ENCODE assay signal across 8 cellular contexts in the genomic region with DNA sequence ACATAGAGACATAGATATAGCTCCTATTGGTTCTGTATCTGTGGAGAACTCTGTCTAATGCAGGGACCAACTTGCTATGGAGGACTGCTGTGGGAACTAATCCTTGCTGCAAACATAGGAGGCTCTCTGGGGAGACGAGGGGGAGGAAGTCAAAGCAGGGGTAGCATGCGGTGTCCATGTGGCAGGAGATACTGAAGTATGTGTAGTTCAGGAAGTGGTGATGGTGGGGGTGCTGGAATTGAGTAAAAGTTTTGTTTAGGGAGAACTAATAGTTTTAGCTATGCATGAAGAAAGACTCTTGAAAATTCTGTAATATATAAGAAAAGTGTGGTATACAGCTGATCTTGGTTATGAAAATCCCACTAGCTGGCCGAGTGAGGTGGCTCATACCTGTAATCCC.
DNase-seq lines count a peak whose midpoint lies in the region; ATAC-seq lines count a peak whose summit lies in the region.

No MANE protein-coding gene starts in this region.

- no peaks in the 10 kb centered on the region for H3K36me3 ChIP-seq in SJCRH30

- ATAC-seq in activated T-cell treated with anti-CD3 and anti-CD28 coated beads, Interleukin-2, amount 50 U/mL, for 72 hours (replicated peaks in 1 of 2): peak; percentile 60 to 78
- ATAC-seq in HG03571 (IDR thresholded peaks at IDR 0.05; ENCODE audit: unreplicated experiment): peak; percentile 51
- ATAC-seq in HG02870 (IDR thresholded peaks at IDR 0.05; ENCODE audit: unreplicated experiment): no peak

- DNase-seq in activated T-cell treated with anti-CD3 and anti-CD28 coated beads, Interleukin-2, amount 50 U/mL, for 72 hours: peak; percentile 28
- DNase-seq in activated T-cell treated with anti-CD3 and anti-CD28 coated beads, Interleukin-2, amount 50 U/mL, for 48 hours: no peak
- DNase-seq in activated naive CD8-positive, alpha-beta T cell treated with anti-CD3 and anti-CD28 coated beads for 36 hours: no peak
- peak; percentile 54 for DNase-seq in stimulated activated CD8-positive, alpha-beta memory T cell treated with anti-CD3 and anti-CD28 coated beads, Interleukin-4, amount 100 ng/mL, for 48 hours
- DNase-seq in SJCRH30 (no peak), NCI-H82 (lab: John Stamatoyannopoulos, UW) (no peak)

- H3K36me3 Mint-ChIP-seq in activated T-cell treated with anti-CD3 and anti-CD28 coated beads, Interleukin-2, amount 50 U/mL, for 72 hours (ENCODE audit: insufficient read depth in 2 of 2): peaks cover 4 to 9% of the 10 kb centered on the region in 2 donors
- H3K36me3 Mint-ChIP-seq in activated naive CD8-positive, alpha-beta T cell treated with anti-CD3 and anti-CD28 coated beads for 36 hours: peaks cover 52% of the 10 kb centered on the region

- H3K4me3 Mint-ChIP-seq in activated T-cell treated with anti-CD3 and anti-CD28 coated beads, Interleukin-2, amount 50 U/mL, for 72 hours: peak overlapping the region; percentile 66 to 70
- H3K4me3 Mint-ChIP-seq in activated naive CD8-positive, alpha-beta T cell treated with anti-CD3 and anti-CD28 coated beads for 36 hours: peak overlapping the region; percentile 26

- no peaks in the 10 kb centered on the region for H3K4me1 ChIP-seq in SJCRH30

- H3K4me1 Mint-ChIP-seq in activated T-cell treated with anti-CD3 and anti-CD28 coated beads, Interleukin-2, amount 50 U/mL, for 72 hours (ENCODE audit: low read depth): peaks cover 80% of the 10 kb centered on the region
- H3K4me1 Mint-ChIP-seq in activated naive CD8-positive, alpha-beta T cell treated with anti-CD3 and anti-CD28 coated beads for 36 hours: peaks cover 76% of the 10 kb centered on the region

- H3K9me3 Mint-ChIP-seq in activated T-cell treated with anti-CD3 and anti-CD28 coated beads, Interleukin-2, amount 50 U/mL, for 72 hours: no peaks in the 10 kb centered on the region
- H3K9me3 Mint-ChIP-seq in activated naive CD8-positive, alpha-beta T cell treated with anti-CD3 and anti-CD28 coated beads for 36 hours: peaks cover 3% of the 10 kb centered on the region

- H3K9me3 ChIP-seq in SJCRH30 (replicated peaks): no peaks in the 10 kb centered on the region

- no peaks in the 10 kb centered on the region for H3K27me3 ChIP-seq in SJCRH30

- H3K27ac Mint-ChIP-seq in activated T-cell treated with anti-CD3 and anti-CD28 coated beads, Interleukin-2, amount 50 U/mL, for 72 hours: peak overlapping the region; percentile 85
- peak overlapping the region; percentile 92 for H3K27ac Mint-ChIP-seq in activated naive CD8-positive, alpha-beta T cell treated with anti-CD3 and anti-CD28 coated beads for 36 hours

- H3K27ac ChIP-seq in SJCRH30: no peak overlapping the region

- H3K4me3 ChIP-seq in SJCRH30: no peak overlapping the region

- no peaks in the 10 kb centered on the region for H3K27me3 Mint-ChIP-seq in activated T-cell treated with anti-CD3 and anti-CD28 coated beads, Interleukin-2, amount 50 U/mL, for 72 hours (ENCODE audit: low read depth)
- no peaks in the 10 kb centered on the region for H3K27me3 Mint-ChIP-seq in activated naive CD8-positive, alpha-beta T cell treated with anti-CD3 and anti-CD28 coated beads for 36 hours

Comparison
In these comparisons a context has a peak if more than half of its experiments do, and no peak if none do; other contexts are left out.
1. DNase-seq: peak in activated T-cell treated with anti-CD3 and anti-CD28 coated beads, Interleukin-2, amount 50 U/mL, for 72 hours (2 of 2) and stimulated activated CD8-positive, alpha-beta memory T cell treated with anti-CD3 and anti-CD28 coated beads, Interleukin-4, amount 100 ng/mL, for 48 hours (single experiment); none in activated T-cell treated with anti-CD3 and anti-CD28 coated beads, Interleukin-2, amount 50 U/mL, for 48 hours (0 of 2), activated naive CD8-positive, alpha-beta T cell treated with anti-CD3 and anti-CD28 coated beads for 36 hours (single experiment), SJCRH30 (0 of 2) and NCI-H82 (single experiment).